16 cellular contexts compared by ENCODE assay signal in the genomic region with DNA sequence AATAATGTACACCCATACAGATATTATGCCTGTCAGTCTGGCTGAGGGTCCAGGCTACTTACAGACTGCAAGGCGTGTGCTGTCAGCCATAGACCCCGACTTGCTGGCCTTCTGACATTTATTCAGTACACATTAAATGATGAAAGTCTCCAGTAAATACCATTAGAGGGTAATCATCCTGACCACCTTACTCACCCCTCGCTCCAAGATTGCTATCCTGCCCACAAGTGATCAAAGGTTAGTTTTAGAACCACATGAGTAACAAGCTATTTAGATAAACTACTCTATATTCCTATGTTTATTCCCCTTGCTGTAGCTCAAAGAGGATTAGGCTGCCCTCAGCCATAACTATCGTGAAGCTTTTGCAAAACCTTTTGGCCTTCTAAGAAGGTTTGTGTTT.
DNase-seq lines count a peak whose midpoint lies in the region; TF ChIP-seq lines count a peak whose summit lies in the region.
"Had no signal": no experiment of that assay in that cellular context is flagged by ENCODE, and none has a peak within 500 bp of the region (broad histone marks: within the 10 kb centered on the region; RNA-seq: fewer than 3 reads in every experiment).

No MANE protein-coding gene starts in this region.

- WGBS in mesenchymal stem cell, result 40% methylated on average over 3 of the region's 4 CpGs
- WGBS in transverse colon (ENCODE audit: low coverage in 1 of 2), 2 donors, result 60% methylated on average over 2 of the region's 4 CpGs; no CpG with 5 or more reads in 1 of the 2 donors

- no peak overlapping the region for H4K91ac ChIP-seq in mesenchymal stem cell (ENCODE audit: low read length)

- H3K14ac ChIP-seq in mesenchymal stem cell (ENCODE audit: low read length in 2 of 2), result no peak overlapping the region

- in situ Hi-C loops in transverse colon (cut with MboI; ENCODE audit: low pct_ligation_motif_present in 1 of 4, low pct_unique_long_range_greater_than_20kb in 1 of 4, low sequenced_read_pairs in 3 of 4), result no loop called here

- no peak overlapping the region for H3K4ac ChIP-seq in mesenchymal stem cell (ENCODE audit: low read depth in 1 of 2, low read length in 2 of 2)

- no peak overlapping the region for H2BK5ac ChIP-seq in mesenchymal stem cell (ENCODE audit: low read depth, low read length, poor library complexity, severe bottlenecking)

- H3K36me3 ChIP-seq in mesenchymal stem cell (ENCODE audit: control insufficient read depth in 1 of 2, insufficient read depth in 2 of 2, low read depth in 1 of 2, low read length in 2 of 2), result no peaks in the 10 kb centered on the region
- no peaks in the 10 kb centered on the region for H3K36me3 ChIP-seq in transverse colon
- H3K36me3 ChIP-seq: BLaER1 had no signal

- H3K9ac ChIP-seq in mesenchymal stem cell (ENCODE audit: low read length), result no peak overlapping the region
- H3K9ac ChIP-seq: BLaER1 had no signal

- no peaks in the 10 kb centered on the region for H3K9me3 ChIP-seq in mesenchymal stem cell (ENCODE audit: control insufficient read depth, low read length)
- H3K9me3 ChIP-seq in transverse colon, result no peaks in the 10 kb centered on the region
- H3K9me3 ChIP-seq: BLaER1, Caco-2 had no signal

- no peaks in the 10 kb centered on the region for H3K27me3 ChIP-seq in mesenchymal stem cell (ENCODE audit: control insufficient read depth in 1 of 2, insufficient read depth in 1 of 2, low read length in 2 of 2)
- H3K27me3 ChIP-seq in transverse colon, result no peaks in the 10 kb centered on the region
- H3K27me3 ChIP-seq: BLaER1 had no signal

- no peak overlapping the region for H2BK12ac ChIP-seq in mesenchymal stem cell (ENCODE audit: low read length in 2 of 2)

- no peaks in the 10 kb centered on the region for H3K4me1 ChIP-seq in mesenchymal stem cell (ENCODE audit: control insufficient read depth, insufficient read depth, low read depth, low read length)
- H3K4me1 ChIP-seq in transverse colon, result no peaks in the 10 kb centered on the region
- H3K4me1 ChIP-seq: BLaER1, Caco-2 had no signal

- TF ChIP-seq POLR2A in transverse colon (IDR thresholded peaks at IDR 0.05), result no peak

- no peak overlapping the region for H3K23ac ChIP-seq in mesenchymal stem cell (ENCODE audit: low read length in 2 of 2)

- no peak overlapping the region for H2AK5ac ChIP-seq in mesenchymal stem cell (ENCODE audit: low read length, severe bottlenecking)

- H3K4me3 ChIP-seq in mesenchymal stem cell (ENCODE audit: insufficient read depth in 1 of 2, low read depth in 1 of 2, low read length in 2 of 2), result no peak overlapping the region
- no peak overlapping the region for H3K4me3 ChIP-seq in transverse colon
- H3K4me3 ChIP-seq: BLaER1 had no signal

- no peak overlapping the region for H2BK120ac ChIP-seq in mesenchymal stem cell (ENCODE audit: low read depth, low read length)

- peak overlapping the region; percentile 14 for H2AFZ ChIP-seq in mesenchymal stem cell (ENCODE audit: low read depth, low read length)

- no peak for TF ChIP-seq EP300 in transverse colon (IDR thresholded peaks at IDR 0.05; ENCODE audit: low read depth)

- no peak overlapping the region for H3K27ac ChIP-seq in mesenchymal stem cell (ENCODE audit: low read length, poor library complexity, severe bottlenecking)
- H3K27ac ChIP-seq in transverse colon, result no peak overlapping the region
- H3K27ac ChIP-seq: 22Rv1, BLaER1 had no signal

- H3K79me1 ChIP-seq in mesenchymal stem cell (replicated peaks; ENCODE audit: low read length, poor library complexity, severe bottlenecking), result no peaks in the 10 kb centered on the region

- DNase-seq in A172 (ENCODE audit: low spot score), result peak; percentile 78
- DNase-seq in M059J (ENCODE audit: low read depth), result peak; percentile 6
- peak; percentile 0 for DNase-seq in amniotic epithelial cell (ENCODE audit: low read depth)
- DNase-seq in mesenchymal stem cell, result peak; percentile 29
- DNase-seq in stimulated activated CD4-positive, alpha-beta T cell treated with anti-CD3 and anti-CD28 coated beads, Interleukin-2, amount 100 ng/mL, for 24 hours, result no peak
- DNase-seq in NCI-H1694 (lab: John Stamatoyannopoulos, UW), result no peak
- DNase-seq in transverse colon, result no peak
- DNase-seq: AML-193; Caco-2; CD8-positive, alpha-beta memory T cell; DND-41; GF-D8; HCEC 1CT; HFFc6 had no signal

- H3K4me2 ChIP-seq in mesenchymal stem cell (ENCODE audit: low read length, poor library complexity, severe bottlenecking), result no peak overlapping the region
- H3K4me2 ChIP-seq: BLaER1 had no signal

- no peak overlapping the region for H4K8ac ChIP-seq in mesenchymal stem cell (ENCODE audit: low read length)

- intact Hi-C loops in transverse colon (cut with DNase I; ENCODE audit: low total_unique reads), result no loop called here

- no peak overlapping the region for H3K18ac ChIP-seq in mesenchymal stem cell (ENCODE audit: low read depth in 1 of 2, low read length in 2 of 2)

- TF ChIP-seq CTCF in transverse colon (IDR thresholded peaks at IDR 0.05), result no peak

- H2BK15ac ChIP-seq in mesenchymal stem cell (ENCODE audit: low read depth, poor library complexity, severe bottlenecking), result no peak overlapping the region

Comparison
In these comparisons a context has a peak if more than half of its experiments do, and no peak if none do; other contexts are left out.
1. DNase-seq: peak in A172 (single experiment), M059J (single experiment), amniotic epithelial cell (single experiment) and mesenchymal stem cell (single experiment); none in stimulated activated CD4-positive, alpha-beta T cell treated with anti-CD3 and anti-CD28 coated beads, Interleukin-2, amount 100 ng/mL, for 24 hours (0 of 2), NCI-H1694 (single experiment) and transverse colon (single experiment).